ENCODE assay signal across 1 cellular context in genomic region chr1:35502242-35502641, GRCh38.
TF ChIP-seq lines count a peak whose summit lies in the region.

No MANE protein-coding gene starts in this region.

TF ChIP-seq in HepG2, 621 proteins besides CTCF, POLR2A, EP300 and RAD21 (continued from another document):
- no peak for TF ChIP-seq NFIB (CRISPR knock-in tag; IDR thresholded peaks at IDR 0.05; ENCODE audit: borderline replicate concordance)
